8 cellular contexts compared by ENCODE assay signal in genomic region chr6:26520088-26520839, GRCh38. TPM values are rescaled to one million over a fixed set of nuclear protein-coding genes. Genes with fewer than 3 reads are reported as not detected.
DNase-seq lines count a peak whose midpoint lies in the region; ATAC-seq, FAIRE-seq and TF ChIP-seq lines count a peak whose summit lies in the region.

No MANE protein-coding gene starts in this region.

- H2AFZ ChIP-seq in GM12878 (ENCODE audit: control insufficient read depth, low read depth, low read length), result peak overlapping the region; percentile 86

- peak; percentile 13 for ATAC-seq in GM19023 (IDR thresholded peaks at IDR 0.05; ENCODE audit: unreplicated experiment)
- ATAC-seq in HG03135 (IDR thresholded peaks at IDR 0.05; ENCODE audit: unreplicated experiment), result peak; percentile 42
- peak; percentile 3 for ATAC-seq in GM12878

- in situ Hi-C loops in GM12878 (cut with MboI), result no loop called here

- H4K20me1 ChIP-seq in GM12878 (ENCODE audit: control insufficient read depth, insufficient read depth), result no peaks in the 10 kb centered on the region

- TF ChIP-seq CTCF in AG10803 (conservative IDR thresholded peaks at IDR 0.05; ENCODE audit: low read length) (no peak), GM12878 (IDR thresholded peaks at IDR 0.05 in 2 of 3, conservative IDR thresholded peaks at IDR 0.05 in 1 of 3; ENCODE audit: control insufficient read depth in 2 of 3, extremely low read depth in 1 of 3, insufficient read depth in 1 of 3, low read depth in 3 of 3, low read length in 3 of 3) (no peak), kidney (IDR thresholded peaks at IDR 0.05; ENCODE audit: borderline replicate concordance, extremely low read depth, insufficient read depth) (no peak)

- H3K27me3 ChIP-seq in GM12878 (replicated peaks in 1 of 2; ENCODE audit: control insufficient read depth in 2 of 2, insufficient read depth in 2 of 2, low read length in 1 of 2), result no peaks in the 10 kb centered on the region

- TF ChIP-seq POLR2A in GM12878 (IDR thresholded peaks at IDR 0.05; ENCODE audit: low read depth, low read length), result no peak

- no peak for TF ChIP-seq EP300 in GM12878 (IDR thresholded peaks at IDR 0.05; ENCODE audit: borderline replicate concordance in 1 of 2, control insufficient read depth in 1 of 2, low read depth in 2 of 2, low read length in 2 of 2)

- H3K9ac ChIP-seq in GM12878 (ENCODE audit: control insufficient read depth, insufficient read depth, low read length) (peak overlapping the region; percentile 59), kidney (ENCODE audit: low read length in 2 of 2) (peak overlapping the region; percentile 67 to 72)

- 35% methylated on average over 15 of the region's 22 CpGs for WGBS in GM12878 (ENCODE audit: insufficient coverage, insufficient replicate concordance, low lambda C conversion rate, missing lambda C conversion rate)

- SMC1A ChIA-PET in GM12878 (lab: Charles Lee; ENCODE audit: uncharacterized antibody, unreplicated experiment), result interaction anchor here (0.7 to 2.4 kb wide), 8 partner anchors 13 to 150 kb away, joined by 3 to 12 read pairs (median 4); partner anchors contain the start of gene HMGN4

- DNase-seq in AG10803 (ENCODE audit: low read depth), result no peak
- peak; percentile 83 for DNase-seq in NCI-H526 treated with DMSO at 0.1 percent for 48 hours (lab: John Stamatoyannopoulos, UW)
- no peak for DNase-seq in GM12878 (ENCODE audit: low read depth, low spot score)
- DNase-seq in kidney, result peak; percentile 83
- DNase-seq in stimulated activated CD8-positive, alpha-beta memory T cell treated with anti-CD3 and anti-CD28 coated beads, Interleukin-4, amount 100 ng/mL, for 48 hours, result peak; percentile 57
- DNase-seq in stimulated activated CD4-positive, alpha-beta T cell treated with anti-CD3 and anti-CD28 coated beads, Interleukin-4, amount 100 ng/mL, for 24 hours, result no peak

- RAD21 ChIA-PET in GM12878 (lab: Charles Lee; ENCODE audit: unreplicated experiment), result interaction anchor here (1.5 to 1.9 kb wide), 3 partner anchors 12 to 50 kb away, joined by 4 to 6 read pairs (median 5); no protein-coding TSS in a partner anchor

- no peak for FAIRE-seq in GM12878 (lab: Jason Lieb, UNC)
- no peak for FAIRE-seq in kidney (lab: Jason Lieb, UNC)

- H3K27ac ChIP-seq in GM12878 (ENCODE audit: control insufficient read depth, insufficient read depth), result peak overlapping the region; percentile 66
- peak overlapping the region; percentile 74 to 75 for H3K27ac ChIP-seq in kidney (ENCODE audit: low read depth in 2 of 2, low read length in 2 of 2)

- no peaks in the 10 kb centered on the region for H3K9me3 ChIP-seq in GM12878 (replicated peaks; ENCODE audit: control insufficient read depth, insufficient read depth, low read length)
- H3K9me3 ChIP-seq in kidney (ENCODE audit: control insufficient read depth in 1 of 2, low read length in 2 of 2), result no peaks in the 10 kb centered on the region

- H3K4me3 ChIP-seq in AG10803 (ENCODE audit: low read length), result peak overlapping the region; percentile 60
- H3K4me3 ChIP-seq in GM12878, result peak overlapping the region; percentile 32; the same call in 1 of the 2 replicates
- H3K4me3 ChIP-seq in kidney (ENCODE audit: low read length in 2 of 2), result peak overlapping the region; percentile 68 to 74

- no peak for TF ChIP-seq RAD21 in GM12878 (IDR thresholded peaks at IDR 0.05; ENCODE audit: insufficient read depth, low read depth, low read length)

- BruUV-seq in GM12878 (replicated peaks; lab: Mats Ljungman, UMichigan), result TSS peak; percentile 98

- POLR2A ChIA-PET in GM12878 (lab: Charles Lee), result interaction anchor here (3.5 to 4.7 kb wide), 2 partner anchors 13 to 45 kb away, joined by 16 read pairs; no protein-coding TSS in a partner anchor

- peaks cover 5% of the 10 kb centered on the region for H3K79me2 ChIP-seq in GM12878 (ENCODE audit: control insufficient read depth, insufficient read depth, low read length)

- intact Hi-C loops in GM12878 (cut with micrococcal nuclease; ENCODE audit: unreplicated experiment), result loop anchor here (2.0 kb wide), 1 partner anchor 45 kb away; no protein-coding TSS in a partner anchor
- intact Hi-C loops in kidney (cut with DNase I), result no loop called here

- CTCF ChIA-PET in GM12878 (lab: Yijun Ruan, JAX), result interaction anchor here (0.7 to 1.4 kb wide), 4 partner anchors 13 to 95 kb away, joined by 3 to 5 read pairs (median 3); no protein-coding TSS in a partner anchor

- H3K4me1 ChIP-seq in GM12878 (ENCODE audit: control insufficient read depth, insufficient read depth, low read length) (peaks cover 6% of the 10 kb centered on the region), kidney (ENCODE audit: control insufficient read depth in 1 of 2, insufficient read depth in 1 of 2, low read depth in 1 of 2, low read length in 2 of 2) (peaks cover 2 to 4% of the 10 kb centered on the region in 2 donors)

- no peaks in the 10 kb centered on the region for H3K36me3 ChIP-seq in GM12878 (ENCODE audit: control insufficient read depth in 2 of 2, insufficient read depth in 2 of 2, low read length in 1 of 2)
- no peaks in the 10 kb centered on the region for H3K36me3 ChIP-seq in kidney (ENCODE audit: control insufficient read depth in 1 of 2, insufficient read depth in 2 of 2, low read length in 2 of 2)

- peak overlapping the region; percentile 56 for H3K4me2 ChIP-seq in GM12878 (ENCODE audit: control insufficient read depth, insufficient read depth)

TF ChIP-seq in GM12878, 131 proteins besides CTCF, POLR2A, EP300 and RAD21 (continues in another document):
- TF ChIP-seq PML (IDR thresholded peaks at IDR 0.05; ENCODE audit: low read length) (peak; percentile 57; the same call in 1 of the 2 replicates), TCF3 (IDR thresholded peaks at IDR 0.05; ENCODE audit: borderline replicate concordance, insufficient read depth, low read depth, low read length) (0 out of 2 replicates have a peak, but pooled peaks have one; percentile 1), FOS (IDR thresholded peaks at IDR 0.05; ENCODE audit: borderline replicate concordance, extremely low read depth, insufficient read length) (no peak), SREBF2 (IDR thresholded peaks at IDR 0.05; ENCODE audit: low read length) (no peak), MEF2B (IDR thresholded peaks at IDR 0.05; ENCODE audit: partially characterized antibody, poor library complexity, severe bottlenecking) (peak; percentile 11)

RNA-seq across cellular contexts. Expression of gene HMGN4, which starts 17.9 kb away (rescaled TPM):
- total RNA-seq in GM12878 (2013; cell fraction: nucleolus; rRNA removed), result 28.9 and 31.1 TPM in 2 replicates
- total RNA-seq in GM12878 (2014; rRNA removed) (73.9 and 90.7 TPM in 2 replicates), GM12878 (2014; rRNA removed; fragmentation: Illumina TruSeq; extraction: Trizol) (99.0 and 99.1 TPM in 2 replicates), GM12878 (2021) (64.2 and 67.2 TPM in 2 replicates), kidney (72.7 TPM)
- 45.4 TPM for polyA plus RNA-seq in GM12878 (2011; ENCODE audit: low read depth)
- polyA plus RNA-seq in GM12878 (2011; rRNA removed) (79.5 and 112 TPM in 2 replicates), GM12878 (2014; fragmentation: Illumina TruSeq; extraction: Trizol) (87.4 and 98.8 TPM in 2 replicates), GM12878 (2014; fragmentation: Nextera tagmentation; extraction: Ambion mirVana) (10 to 100 TPM; 26.7 to 31.2 TPM), GM12878 (2014; rRNA removed) (54.6 and 71.6 TPM in 2 replicates), GM12878 (2016; fragmentation: Nextera tagmentation; extraction: Ambion mirVana) (10 to 100 TPM; 85.8 to 88.6 TPM), kidney (ENCODE audit: insufficient read depth, low read depth, low replicate concordance) (49.3 TPM)
- polyA plus RNA-seq in GM12878 (2011; cell fraction: cytosol; rRNA removed), result 53.2 and 53.3 TPM in 2 replicates
- polyA plus RNA-seq in GM12878 (2011; cell fraction: nucleus; rRNA removed), result 25.6 and 31.0 TPM in 2 replicates
- polyA plus RNA-seq in GM12878 (2012), result 40.3 and 60.7 TPM in 2 replicates
- 45.3 and 47.3 TPM in 2 replicates for polyA minus RNA-seq in GM12878 (2011; rRNA and poly(A)+ RNA removed)
- 13.1 and 21.7 TPM in 2 replicates for polyA minus RNA-seq in GM12878 (2011; cell fraction: cytosol; rRNA and poly(A)+ RNA removed)
- 4.3 and 7.9 TPM in 2 replicates for polyA minus RNA-seq in GM12878 (2011; cell fraction: nucleus; rRNA and poly(A)+ RNA removed)

RNA-seq across cellular contexts. Expression of gene BTN1A1, which starts 20.2 kb away (rescaled TPM):
- not detected in 2 replicates for total RNA-seq in GM12878 (2013; cell fraction: nucleolus; rRNA removed)
- total RNA-seq in GM12878 (2014; rRNA removed), result 0.79 and 1.1 TPM in 2 replicates
- total RNA-seq in GM12878 (2014; rRNA removed; fragmentation: Illumina TruSeq; extraction: Trizol), result 1.1 TPM in 2 replicates
- 1.1 and 1.5 TPM in 2 replicates for total RNA-seq in GM12878 (2021)
- 0.26 TPM for polyA plus RNA-seq in GM12878 (2011; ENCODE audit: low read depth)
- polyA plus RNA-seq in GM12878 (2011; rRNA removed), result 0.04 and 0.05 TPM in 2 replicates
- polyA plus RNA-seq in GM12878 (2011; cell fraction: cytosol; rRNA removed), result 0.03 TPM in 2 replicates
- not detected in 2 replicates for polyA plus RNA-seq in GM12878 (2011; cell fraction: nucleus; rRNA removed)
- polyA plus RNA-seq in GM12878 (2012), result 0.08 and 0.26 TPM in 2 replicates
- polyA plus RNA-seq in GM12878 (2014; fragmentation: Illumina TruSeq; extraction: Trizol), result 1.7 and 2.2 TPM in 2 replicates
- polyA plus RNA-seq in GM12878 (2014; fragmentation: Nextera tagmentation; extraction: Ambion mirVana), result under 1 TPM; 0.82 to 0.91 TPM
- 0.57 and 0.63 TPM in 2 replicates for polyA plus RNA-seq in GM12878 (2014; rRNA removed)
- 1 to 10 TPM in 1 of 2 experiments, under 1 TPM in 1; 0.18 to 1.1 TPM for polyA plus RNA-seq in GM12878 (2016; fragmentation: Nextera tagmentation; extraction: Ambion mirVana)
- polyA minus RNA-seq in GM12878 (2011; rRNA and poly(A)+ RNA removed), result not detected in 2 replicates
- not detected in 2 replicates for polyA minus RNA-seq in GM12878 (2011; cell fraction: cytosol; rRNA and poly(A)+ RNA removed)
- polyA minus RNA-seq in GM12878 (2011; cell fraction: nucleus; rRNA and poly(A)+ RNA removed), result not detected in 2 replicates
- 0.09 TPM for total RNA-seq in kidney
- not detected for polyA plus RNA-seq in kidney (ENCODE audit: insufficient read depth, low read depth, low replicate concordance)

Comparison
In these comparisons a context has a peak if more than half of its experiments do, and no peak if none do; other contexts are left out.
1. DNase-seq: peak in NCI-H526 treated with DMSO at 0.1 percent for 48 hours (single experiment), kidney (single experiment) and stimulated activated CD8-positive, alpha-beta memory T cell treated with anti-CD3 and anti-CD28 coated beads, Interleukin-4, amount 100 ng/mL, for 48 hours (single experiment); none in AG10803 (single experiment), GM12878 (single experiment) and stimulated activated CD4-positive, alpha-beta T cell treated with anti-CD3 and anti-CD28 coated beads, Interleukin-4, amount 100 ng/mL, for 24 hours (single experiment).
2. Peak in every context shown above with its lines, with median percentiles within 50 percentile points of each other: H3K4me3 ChIP-seq and ATAC-seq.